In the genomic region with DNA sequence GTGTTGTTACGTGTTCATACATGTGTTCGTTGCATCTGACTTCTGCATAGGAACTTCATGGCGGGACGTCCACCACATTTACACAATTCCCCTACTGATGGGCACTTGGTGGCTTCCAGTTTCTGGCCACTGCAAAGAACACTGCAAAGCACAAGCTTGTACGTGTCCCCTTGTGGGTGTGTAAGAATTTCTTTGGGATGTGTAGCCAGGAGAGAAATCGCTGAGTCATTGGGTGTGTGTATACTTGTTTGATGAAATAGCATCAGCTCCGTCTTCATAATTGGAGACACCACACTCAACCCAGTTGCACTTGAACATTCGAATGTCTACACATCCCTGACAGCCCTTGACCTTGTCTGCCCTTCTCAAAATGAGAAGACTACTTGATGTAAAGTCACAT, we compare ENCODE assay signal across 1 cellular context.
TF ChIP-seq lines count a peak whose summit lies in the region.

No MANE protein-coding gene starts in this region.

TF ChIP-seq in WTC11, 78 proteins besides CTCF, POLR2A, EP300 and RAD21 (continued from another document):
- no peak for TF ChIP-seq AR (CRISPR knock-in tag; IDR thresholded peaks at IDR 0.05)
- TF ChIP-seq KAT7 (CRISPR knock-in tag; IDR thresholded peaks at IDR 0.05; ENCODE audit: borderline replicate concordance), result no peak
- no peak for TF ChIP-seq OVOL2 (CRISPR knock-in tag; IDR thresholded peaks at IDR 0.05; ENCODE audit: borderline replicate concordance)
- no peak for TF ChIP-seq CBFB (CRISPR knock-in tag; IDR thresholded peaks at IDR 0.05; ENCODE audit: low read depth)
- TF ChIP-seq, protein P1, sequence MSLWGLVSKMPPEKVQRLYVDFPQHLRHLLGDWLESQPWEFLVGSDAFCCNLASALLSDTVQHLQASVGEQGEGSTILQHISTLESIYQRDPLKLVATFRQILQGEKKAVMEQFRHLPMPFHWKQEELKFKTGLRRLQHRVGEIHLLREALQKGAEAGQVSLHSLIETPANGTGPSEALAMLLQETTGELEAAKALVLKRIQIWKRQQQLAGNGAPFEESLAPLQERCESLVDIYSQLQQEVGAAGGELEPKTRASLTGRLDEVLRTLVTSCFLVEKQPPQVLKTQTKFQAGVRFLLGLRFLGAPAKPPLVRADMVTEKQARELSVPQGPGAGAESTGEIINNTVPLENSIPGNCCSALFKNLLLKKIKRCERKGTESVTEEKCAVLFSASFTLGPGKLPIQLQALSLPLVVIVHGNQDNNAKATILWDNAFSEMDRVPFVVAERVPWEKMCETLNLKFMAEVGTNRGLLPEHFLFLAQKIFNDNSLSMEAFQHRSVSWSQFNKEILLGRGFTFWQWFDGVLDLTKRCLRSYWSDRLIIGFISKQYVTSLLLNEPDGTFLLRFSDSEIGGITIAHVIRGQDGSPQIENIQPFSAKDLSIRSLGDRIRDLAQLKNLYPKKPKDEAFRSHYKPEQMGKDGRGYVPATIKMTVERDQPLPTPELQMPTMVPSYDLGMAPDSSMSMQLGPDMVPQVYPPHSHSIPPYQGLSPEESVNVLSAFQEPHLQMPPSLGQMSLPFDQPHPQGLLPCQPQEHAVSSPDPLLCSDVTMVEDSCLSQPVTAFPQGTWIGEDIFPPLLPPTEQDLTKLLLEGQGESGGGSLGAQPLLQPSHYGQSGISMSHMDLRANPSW (CRISPR knock-in tag; conservative IDR thresholded peaks at IDR 0.05; ENCODE audit: low read depth), result no peak
- TF ChIP-seq ZNF671 (CRISPR knock-in tag; IDR thresholded peaks at IDR 0.05), result no peak
- no peak for TF ChIP-seq ZBTB43 (CRISPR knock-in tag; IDR thresholded peaks at IDR 0.05)
- no peak for TF ChIP-seq ZNF425 (CRISPR knock-in tag; conservative IDR thresholded peaks at IDR 0.05)
- TF ChIP-seq, protein P2, sequence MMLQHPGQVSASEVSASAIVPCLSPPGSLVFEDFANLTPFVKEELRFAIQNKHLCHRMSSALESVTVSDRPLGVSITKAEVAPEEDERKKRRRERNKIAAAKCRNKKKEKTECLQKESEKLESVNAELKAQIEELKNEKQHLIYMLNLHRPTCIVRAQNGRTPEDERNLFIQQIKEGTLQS (CRISPR knock-in tag; conservative IDR thresholded peaks at IDR 0.05), result no peak
